ENCODE assay signal across 7 cellular contexts in the genomic region with DNA sequence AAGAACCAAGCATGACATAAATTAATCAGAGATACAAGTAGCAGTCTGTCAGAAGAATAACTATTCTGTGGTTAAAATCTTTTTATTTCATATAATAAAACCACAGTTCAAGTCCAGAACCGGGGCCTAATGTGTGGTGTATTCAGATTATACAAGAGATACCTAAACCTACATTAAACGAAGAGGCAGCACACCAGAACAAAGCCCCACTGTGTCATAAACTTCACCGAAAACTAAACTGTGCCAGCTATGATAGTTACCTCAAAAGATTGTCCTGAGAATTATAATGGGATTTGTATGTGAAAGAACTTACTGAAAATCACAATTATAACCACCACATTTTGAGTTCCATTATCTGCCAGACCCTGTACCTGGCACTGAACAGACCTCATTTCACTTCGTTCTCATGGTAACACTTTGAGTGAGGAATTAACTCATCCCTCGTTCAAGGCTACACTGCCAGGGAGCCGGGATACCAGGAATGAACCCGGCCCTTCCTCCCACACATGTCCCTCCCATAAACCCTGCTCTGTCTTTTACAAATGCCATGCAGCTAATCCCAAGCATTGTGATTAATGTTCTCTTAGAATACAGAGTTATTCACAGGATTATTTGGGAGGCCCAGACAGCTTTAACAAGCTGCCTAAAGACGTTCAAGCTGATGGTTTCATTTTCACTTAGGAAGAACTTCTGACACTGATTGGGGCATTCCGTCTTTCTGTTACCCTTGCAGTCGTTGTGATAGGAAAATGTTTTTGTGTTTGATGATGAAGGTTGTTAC. TPM values are rescaled to one million over a fixed set of nuclear protein-coding genes. Genes with fewer than 3 reads are reported as not detected.
DNase-seq lines count a peak whose midpoint lies in the region; FAIRE-seq and TF ChIP-seq lines count a peak whose summit lies in the region.

No MANE protein-coding gene starts in this region.

- H3K27ac Mint-ChIP-seq in type B pancreatic cell: peak overlapping the region; percentile 46

- intact Hi-C loops in lower leg skin (cut with DNase I; ENCODE audit: low total_unique reads): no loop called here

- FAIRE-seq in GM12892 (lab: Jason Lieb, UNC): peak; percentile 92

- H3K27ac ChIP-seq in brain microvascular endothelial cell: peak overlapping the region; percentile 63

- 14 to 16% methylated on average over 10 of the region's 10 CpGs for WGBS in lower leg skin, 2 donors

- in situ Hi-C loops in brain microvascular endothelial cell (cut with HindIII; ENCODE audit: low pct_ligation_motif_present, low sequenced_read_pairs): loop anchor here (25.0 kb wide), 1 partner anchor 163 kb away; a partner anchor contains a TSS

- TF ChIP-seq POLR2A in GM12892 (IDR thresholded peaks at IDR 0.05; ENCODE audit: low read depth, low read length) (no peak), lower leg skin (IDR thresholded peaks at IDR 0.05) (no peak)

- DNase-seq in GM12892 (ENCODE audit: insufficient read length): no peak
- peak; percentile 40 for DNase-seq in H4 (ENCODE audit: low spot score)
- peak; percentile 19 for DNase-seq in NCI-H2227 treated with DMSO at 0.1 percent for 48 hours (lab: John Stamatoyannopoulos, UW)
- peak; percentile 16 for DNase-seq in brain microvascular endothelial cell
- DNase-seq in lower leg skin (ENCODE audit: low spot score in 2 of 2): no peak
- DNase-seq in type B pancreatic cell (ENCODE audit: extremely low spot score, unreplicated experiment): no peak
- no peak for DNase-seq in SIG-M5 treated with dmso at 0.1 percent for 504 hours (lab: John Stamatoyannopoulos, UW; ENCODE audit: unreplicated experiment)

- no peaks in the 10 kb centered on the region for H3K36me3 Mint-ChIP-seq in type B pancreatic cell

- TF ChIP-seq CTCF in brain microvascular endothelial cell (IDR thresholded peaks at IDR 0.05; ENCODE audit: low read depth, low read length, missing control alignments): no peak
- TF ChIP-seq CTCF in lower leg skin (IDR thresholded peaks at IDR 0.05): no peak
- TF ChIP-seq CTCF in type B pancreatic cell (conservative IDR thresholded peaks at IDR 0.05): no peak

- H3K4me3 ChIP-seq in brain microvascular endothelial cell (ENCODE audit: low read depth, low read length): peak overlapping the region; percentile 31
- H3K4me3 ChIP-seq in lower leg skin (ENCODE audit: low read depth, poor library complexity, severe bottlenecking): peak overlapping the region; percentile 9

- H3K27me3 Mint-ChIP-seq in type B pancreatic cell: no peaks in the 10 kb centered on the region

- peaks cover 13% of the 10 kb centered on the region for H3K4me1 Mint-ChIP-seq in type B pancreatic cell (ENCODE audit: unreplicated experiment)

- H3K4me3 Mint-ChIP-seq in type B pancreatic cell: peak overlapping the region; percentile 48

- H3K36me3 ChIP-seq in brain microvascular endothelial cell (replicated peaks): no peaks in the 10 kb centered on the region

- no peaks in the 10 kb centered on the region for H3K27me3 ChIP-seq in brain microvascular endothelial cell (replicated peaks)

- H3K9me3 Mint-ChIP-seq in type B pancreatic cell: no peaks in the 10 kb centered on the region

RNA-seq across cellular contexts. Expression of a gene that starts 42.7 kb away (rescaled TPM):
- 54.7 TPM for polyA plus RNA-seq in GM12892 (2012; ENCODE audit: missing spikeins)
- total RNA-seq in H4 (2014; rRNA removed; shearing (Covaris generic)): 3.8 and 5.3 TPM in 2 replicates
- total RNA-seq in lower leg skin (1 to 10 TPM; 2.2 to 4.4 (median 3.4) TPM), type B pancreatic cell (ENCODE audit: low replicate concordance) (1.7 and 7.7 TPM in 2 replicates)

Comparison
In these comparisons a context has a peak if more than half of its experiments do, and no peak if none do; other contexts are left out.
1. DNase-seq: peak in H4 (single experiment), NCI-H2227 treated with DMSO at 0.1 percent for 48 hours (single experiment) and brain microvascular endothelial cell (single experiment); none in GM12892 (single experiment), lower leg skin (0 of 2), type B pancreatic cell (single experiment) and SIG-M5 treated with dmso at 0.1 percent for 504 hours (single experiment).